ENCODE assay signal across 8 cellular contexts in genomic region chrX:154804957-154805695, GRCh38. TPM values are rescaled to one million over a fixed set of nuclear protein-coding genes. Genes with fewer than 3 reads are reported as not detected.
DNase-seq lines count a peak whose midpoint lies in the region; ATAC-seq and TF ChIP-seq lines count a peak whose summit lies in the region.

Gene MPP1, minus strand, starts transcription at chrX:154805485. Its CDS starts 112 bp downstream, at chrX:154805373.

- no peak for TF ChIP-seq CTCF in kidney epithelial cell (IDR thresholded peaks at IDR 0.05; ENCODE audit: insufficient read depth, low read length, poor library complexity, severe bottlenecking)

- peak; percentile 7 to 20 for DNase-seq in NCI-H2081 (lab: John Stamatoyannopoulos, UW)
- DNase-seq in NCI-H2081 treated with DMSO at 0.1 percent for 48 hours (lab: John Stamatoyannopoulos, UW): no peak
- DNase-seq in NCI-H2029 treated with DMSO at 0.1 percent for 48 hours (lab: John Stamatoyannopoulos, UW): peak; percentile 44
- DNase-seq in activated CD4-positive, alpha-beta T cell treated with anti-CD3 and anti-CD28 coated beads for 1 hour: peak; percentile 59
- peak; percentile 71 for DNase-seq in cerebellar cortex (ENCODE audit: low spot score)
- DNase-seq in kidney epithelial cell (ENCODE audit: low read depth): no peak
- DNase-seq in stimulated activated CD4-positive, alpha-beta T cell treated with anti-CD3 and anti-CD28 coated beads, Interleukin-15, amount 100 ng/mL, for 24 hours: peak; percentile 79

- peak within 1 kb of the TSS; percentile 58 for H3K4me3 ChIP-seq in kidney epithelial cell (ENCODE audit: low read depth, low read length)

- H3K36me3 ChIP-seq in kidney epithelial cell (ENCODE audit: control insufficient read depth, insufficient read depth, low read length): no peaks in the 10 kb centered on the region

- ATAC-seq in HG02840 (IDR thresholded peaks at IDR 0.05; ENCODE audit: low FRiP score, unreplicated experiment): peak; percentile 80

- H3K27me3 ChIP-seq in kidney epithelial cell (ENCODE audit: control insufficient read depth, insufficient read depth, low read length): no peaks in the 10 kb centered on the region

RNA-seq across cellular contexts. Expression of gene MPP1, which starts in this region (rescaled TPM):
- 7.7 and 9.3 TPM in 2 replicates for total RNA-seq in kidney epithelial cell

Comparison
In these comparisons a context has a peak if more than half of its experiments do, and no peak if none do; other contexts are left out.
1. DNase-seq: peak in NCI-H2081 (2 of 2), NCI-H2029 treated with DMSO at 0.1 percent for 48 hours (single experiment), activated CD4-positive, alpha-beta T cell treated with anti-CD3 and anti-CD28 coated beads for 1 hour (single experiment), cerebellar cortex (single experiment) and stimulated activated CD4-positive, alpha-beta T cell treated with anti-CD3 and anti-CD28 coated beads, Interleukin-15, amount 100 ng/mL, for 24 hours (single experiment); none in NCI-H2081 treated with DMSO at 0.1 percent for 48 hours (single experiment) and kidney epithelial cell (single experiment).